8 cellular contexts compared by ENCODE assay signal in genomic region chr11:67627788-67628624, GRCh38.
DNase-seq lines count a peak whose midpoint lies in the region; ATAC-seq lines count a peak whose summit lies in the region.

No MANE protein-coding gene starts in this region.

- H3K27ac Mint-ChIP-seq in activated T-cell treated with anti-CD3 and anti-CD28 coated beads, Interleukin-2, amount 50 U/mL, for 24 hours = no peak overlapping the region
- H3K27ac Mint-ChIP-seq in stimulated activated effector memory CD8-positive, alpha-beta T cell treated with anti-CD3 and anti-CD28 coated beads, Interleukin-12 subunit alpha, Interleukin-12 subunit beta, amount 100 ng/mL, for 72 hours = no peak overlapping the region
- no peak overlapping the region for H3K27ac Mint-ChIP-seq in effector memory CD8-positive, alpha-beta T cell

- H3K9ac ChIP-seq in iPS-15b (ENCODE audit: low read depth, low read length) = peak overlapping the region; percentile 60

- H3K4me1 Mint-ChIP-seq in activated T-cell treated with anti-CD3 and anti-CD28 coated beads, Interleukin-2, amount 50 U/mL, for 24 hours (ENCODE audit: low read depth) = peaks cover 11% of the 10 kb centered on the region
- H3K4me1 Mint-ChIP-seq in stimulated activated effector memory CD8-positive, alpha-beta T cell treated with anti-CD3 and anti-CD28 coated beads, Interleukin-12 subunit alpha, Interleukin-12 subunit beta, amount 100 ng/mL, for 72 hours = peaks cover 23% of the 10 kb centered on the region
- peaks cover 10 to 12% of the 10 kb centered on the region in 2 donors for H3K4me1 Mint-ChIP-seq in effector memory CD8-positive, alpha-beta T cell (ENCODE audit: low read depth in 2 of 2)

- no peaks in the 10 kb centered on the region for H3K9me3 ChIP-seq in iPS-15b (ENCODE audit: control insufficient read depth, insufficient read depth, low read length)

- peaks cover 10% of the 10 kb centered on the region for H3K36me3 Mint-ChIP-seq in activated T-cell treated with anti-CD3 and anti-CD28 coated beads, Interleukin-2, amount 50 U/mL, for 24 hours (ENCODE audit: low read depth)
- peaks cover 5% of the 10 kb centered on the region for H3K36me3 Mint-ChIP-seq in stimulated activated effector memory CD8-positive, alpha-beta T cell treated with anti-CD3 and anti-CD28 coated beads, Interleukin-12 subunit alpha, Interleukin-12 subunit beta, amount 100 ng/mL, for 72 hours
- H3K36me3 Mint-ChIP-seq in effector memory CD8-positive, alpha-beta T cell (ENCODE audit: insufficient read depth) = peaks cover 4% of the 10 kb centered on the region

- peaks cover 7% of the 10 kb centered on the region for H3K36me3 ChIP-seq in iPS-15b (ENCODE audit: control insufficient read depth, insufficient read depth, low read length)

- DNase-seq in activated T-cell treated with anti-CD3 and anti-CD28 coated beads, Interleukin-2, amount 50 U/mL, for 24 hours = peak; percentile 30
- DNase-seq in activated T-cell treated with anti-CD3 and anti-CD28 coated beads, Interleukin-2, amount 50 U/mL, for 1 hour = no peak
- peak; percentile 94 to 96 for DNase-seq in SHP77 (lab: John Stamatoyannopoulos, UW)
- DNase-seq in stimulated activated effector memory CD8-positive, alpha-beta T cell treated with anti-CD3 and anti-CD28 coated beads, Interleukin-12 subunit alpha, Interleukin-12 subunit beta, amount 100 ng/mL, for 72 hours (ENCODE audit: low spot score in 2 of 2) = no peak
- DNase-seq in effector memory CD8-positive, alpha-beta T cell = no peak

- H3K4me3 ChIP-seq in iPS-15b (ENCODE audit: low read depth, low read length) = no peak overlapping the region

- H3K27me3 ChIP-seq in iPS-15b (ENCODE audit: control insufficient read depth, insufficient read depth, low read length) = no peaks in the 10 kb centered on the region

- H3K27me3 Mint-ChIP-seq in activated T-cell treated with anti-CD3 and anti-CD28 coated beads, Interleukin-2, amount 50 U/mL, for 24 hours = no peaks in the 10 kb centered on the region
- H3K27me3 Mint-ChIP-seq in effector memory CD8-positive, alpha-beta T cell = no peaks in the 10 kb centered on the region

- no peak for ATAC-seq in stimulated activated effector memory CD8-positive, alpha-beta T cell treated with anti-CD3 and anti-CD28 coated beads, Interleukin-12 subunit alpha, Interleukin-12 subunit beta, amount 100 ng/mL, for 72 hours
- no peak for ATAC-seq in HG02840 (IDR thresholded peaks at IDR 0.05; ENCODE audit: low FRiP score, unreplicated experiment)
- no peak for ATAC-seq in GM21360 (IDR thresholded peaks at IDR 0.05; ENCODE audit: unreplicated experiment)
- ATAC-seq in effector memory CD8-positive, alpha-beta T cell (replicated peaks) = no peak

- peak overlapping the region; percentile 74 for H3K4me3 Mint-ChIP-seq in activated T-cell treated with anti-CD3 and anti-CD28 coated beads, Interleukin-2, amount 50 U/mL, for 24 hours
- peak overlapping the region; percentile 90 for H3K4me3 Mint-ChIP-seq in stimulated activated effector memory CD8-positive, alpha-beta T cell treated with anti-CD3 and anti-CD28 coated beads, Interleukin-12 subunit alpha, Interleukin-12 subunit beta, amount 100 ng/mL, for 72 hours
- peak overlapping the region in 1 of 2 donors; percentile 11 for H3K4me3 Mint-ChIP-seq in effector memory CD8-positive, alpha-beta T cell

- peaks cover 3% of the 10 kb centered on the region for H3K4me1 ChIP-seq in iPS-15b (ENCODE audit: control insufficient read depth, insufficient read depth, low read length)

- H3K9me3 Mint-ChIP-seq in activated T-cell treated with anti-CD3 and anti-CD28 coated beads, Interleukin-2, amount 50 U/mL, for 24 hours = no peaks in the 10 kb centered on the region
- no peaks in the 10 kb centered on the region for H3K9me3 Mint-ChIP-seq in stimulated activated effector memory CD8-positive, alpha-beta T cell treated with anti-CD3 and anti-CD28 coated beads, Interleukin-12 subunit alpha, Interleukin-12 subunit beta, amount 100 ng/mL, for 72 hours
- no peaks in the 10 kb centered on the region for H3K9me3 Mint-ChIP-seq in effector memory CD8-positive, alpha-beta T cell

Comparison
In these comparisons a context has a peak if more than half of its experiments do, and no peak if none do; other contexts are left out.
1. DNase-seq: peak in activated T-cell treated with anti-CD3 and anti-CD28 coated beads, Interleukin-2, amount 50 U/mL, for 24 hours (single experiment) and SHP77 (2 of 2); none in activated T-cell treated with anti-CD3 and anti-CD28 coated beads, Interleukin-2, amount 50 U/mL, for 1 hour (single experiment), stimulated activated effector memory CD8-positive, alpha-beta T cell treated with anti-CD3 and anti-CD28 coated beads, Interleukin-12 subunit alpha, Interleukin-12 subunit beta, amount 100 ng/mL, for 72 hours (0 of 2) and effector memory CD8-positive, alpha-beta T cell (0 of 3).